ENCODE assay signal across 8 cellular contexts in the genomic region with DNA sequence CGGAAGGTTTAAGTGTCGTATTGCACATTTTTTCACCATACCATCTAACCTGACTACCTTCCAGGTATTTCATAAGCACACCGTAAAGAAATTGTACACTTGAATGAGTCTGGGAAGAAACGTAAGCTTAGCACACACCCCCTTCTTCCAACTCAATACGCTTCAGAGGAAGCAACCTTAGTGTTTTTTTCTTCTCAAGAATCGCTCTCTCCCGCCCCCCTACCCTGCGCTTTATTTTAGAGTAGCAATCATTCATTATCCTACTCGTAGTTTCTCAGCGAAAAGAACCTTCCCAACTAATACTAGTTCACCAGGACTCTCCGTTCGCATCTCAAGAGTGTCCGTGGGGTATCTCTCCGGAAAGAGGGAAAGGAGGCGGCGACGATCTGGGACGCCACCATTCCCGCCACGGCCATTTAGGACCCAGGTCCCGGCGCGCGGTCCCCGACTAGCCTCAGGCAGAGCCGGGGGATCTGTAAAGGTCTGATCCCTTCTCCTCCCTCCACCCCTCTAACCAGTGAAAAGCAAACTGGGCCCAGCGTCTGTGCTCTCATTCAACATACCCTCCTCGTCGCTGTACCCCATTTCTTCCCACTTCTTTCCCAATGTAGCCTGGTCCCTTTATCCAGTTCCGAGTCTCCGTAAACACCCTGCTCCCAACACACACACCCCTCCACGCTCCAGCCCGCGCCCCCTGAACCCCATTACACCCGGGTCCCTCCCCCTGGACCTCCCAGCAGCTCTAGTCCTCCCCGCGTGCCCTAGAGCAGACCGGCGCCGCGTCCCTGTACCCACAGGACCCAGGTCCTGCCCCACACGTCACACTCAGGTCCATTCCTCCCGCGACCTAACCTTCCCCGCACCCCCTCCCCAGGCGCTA. TPM values are rescaled to one million over a fixed set of nuclear protein-coding genes. Genes with fewer than 3 reads are reported as not detected.
DNase-seq lines count a peak whose midpoint lies in the region; ATAC-seq and TF ChIP-seq lines count a peak whose summit lies in the region.

No MANE protein-coding gene starts in this region.

- H3K27me3 ChIP-seq in ACC112 (ENCODE audit: insufficient read depth, low read length) (no peaks in the 10 kb centered on the region), skeletal muscle tissue (ENCODE audit: control insufficient read depth in 3 of 3, insufficient read depth in 3 of 3, low read length in 3 of 3) (no peaks in the 10 kb centered on the region)

- peak overlapping the region; percentile 91 for H3K4me3 ChIP-seq in ACC112 (ENCODE audit: low read depth, low read length)
- H3K4me3 ChIP-seq in skeletal muscle tissue (ENCODE audit: low read length in 3 of 3) = peak overlapping the region; percentile 79 to 90 (median 87)

- peak overlapping the region; percentile 98 to 100 (median 99) for H3K27ac Mint-ChIP-seq in brain

- no peaks in the 10 kb centered on the region for H3K36me3 Mint-ChIP-seq in brain

- no peaks in the 10 kb centered on the region for H3K9me3 ChIP-seq in skeletal muscle tissue (ENCODE audit: control insufficient read depth in 3 of 3, low read length in 3 of 3)

- H3K27ac ChIP-seq in ACC112 (ENCODE audit: low read depth, low read length) (peak overlapping the region; percentile 43; the same call in 1 of the 2 replicates), skeletal muscle tissue (ENCODE audit: low read depth, low read length) (peak overlapping the region; percentile 83)

- H3K4me3 Mint-ChIP-seq in brain = peak overlapping the region; percentile 94 to 99 (median 98)

- H3K27me3 Mint-ChIP-seq in brain = peaks cover 18% of the 10 kb centered on the region

- H3K4me1 Mint-ChIP-seq in brain = peaks cover 52% of the 10 kb centered on the region

- peak overlapping the region; percentile 78 for H2AFZ ChIP-seq in ACC112 (ENCODE audit: low read length, unreplicated experiment)

- DNase-seq in G401 (ENCODE audit: low spot score) (peak; percentile 54), NCI-H226 (peak; percentile 27), iPS-NIHi7 (ENCODE audit: extremely low spot score) (peak; percentile 73)

- in situ Hi-C loops in G401 (cut with HindIII; ENCODE audit: low sequenced_read_pairs) = no loop called here

- H3K4me1 ChIP-seq in ACC112 (ENCODE audit: control insufficient read depth, insufficient read depth, low read length, unreplicated experiment) (peaks cover 6% of the 10 kb centered on the region), skeletal muscle tissue (ENCODE audit: control insufficient read depth in 3 of 3, insufficient read depth in 3 of 3, low read length in 3 of 3) (peaks cover 3 to 24% (median 6%) of the 10 kb centered on the region in 3 donors)

- H3K9me3 Mint-ChIP-seq in brain = peaks cover 0 to 2% (median 0%) of the 10 kb centered on the region in 5 experiments

- peaks cover 6% of the 10 kb centered on the region for H3K79me2 ChIP-seq in ACC112 (ENCODE audit: control insufficient read depth, insufficient read depth, low read length, unreplicated experiment)

- peak overlapping the region; percentile 83 to 89 (median 86) for H3K9ac ChIP-seq in skeletal muscle tissue (ENCODE audit: low read depth in 1 of 3, low read length in 3 of 3)

- ATAC-seq in HG02798 (IDR thresholded peaks at IDR 0.05; ENCODE audit: poor library complexity, unreplicated experiment) (peak; percentile 46), HG02973 (IDR thresholded peaks at IDR 0.05; ENCODE audit: unreplicated experiment) (no peak)

- H3K36me3 ChIP-seq in ACC112 (ENCODE audit: insufficient read depth, low read length) = no peaks in the 10 kb centered on the region
- no peaks in the 10 kb centered on the region for H3K36me3 ChIP-seq in skeletal muscle tissue (ENCODE audit: control insufficient read depth in 3 of 3, insufficient read depth in 3 of 3, low read length in 3 of 3)

- no peak for TF ChIP-seq CTCF in brain (conservative IDR thresholded peaks at IDR 0.05)

RNA-seq across cellular contexts. Expression of a gene that starts 16.0 kb away (rescaled TPM):
- 1.2 TPM in 1 of 2 replicates, not detected in the other for total RNA-seq in G401 (2014; rRNA removed; shearing (Covaris generic))
- 3.6 TPM for polyA plus RNA-seq in brain (ENCODE audit: insufficient read depth, low read depth, low replicate concordance)
- total RNA-seq in skeletal muscle tissue = 1,224 TPM

RNA-seq across cellular contexts. Expression of a gene that starts 30.6 kb away (rescaled TPM):
- not detected in 2 replicates for total RNA-seq in G401 (2014; rRNA removed; shearing (Covaris generic))
- polyA plus RNA-seq in brain (ENCODE audit: insufficient read depth, low read depth, low replicate concordance) = 0.12 TPM
- 17.2 TPM for total RNA-seq in skeletal muscle tissue

RNA-seq across cellular contexts. Expression of a gene that starts 34.1 kb away (rescaled TPM):
- 13.0 and 23.2 TPM in 2 replicates for total RNA-seq in G401 (2014; rRNA removed; shearing (Covaris generic))
- 49.6 TPM for polyA plus RNA-seq in brain (ENCODE audit: insufficient read depth, low read depth, low replicate concordance)
- 20.4 TPM for total RNA-seq in skeletal muscle tissue

Comparison
In these comparisons a context has a peak if more than half of its experiments do, and no peak if none do; other contexts are left out.
1. RNA of a gene that starts 16.0 kb away (total RNA-seq): 1,224 TPM in skeletal muscle tissue (single experiment); 1.2 TPM in G401; every median in the first group is over 100 times any median in the second.
2. RNA of a gene that starts 30.6 kb away (total RNA-seq): 17.2 TPM in skeletal muscle tissue (single experiment); not detected in G401; every median in the first group is over 10 times any median in the second.
3. Peak in every context shown above with its lines, with median percentiles within 50 percentile points of each other: DNase-seq.